In the genomic region with DNA sequence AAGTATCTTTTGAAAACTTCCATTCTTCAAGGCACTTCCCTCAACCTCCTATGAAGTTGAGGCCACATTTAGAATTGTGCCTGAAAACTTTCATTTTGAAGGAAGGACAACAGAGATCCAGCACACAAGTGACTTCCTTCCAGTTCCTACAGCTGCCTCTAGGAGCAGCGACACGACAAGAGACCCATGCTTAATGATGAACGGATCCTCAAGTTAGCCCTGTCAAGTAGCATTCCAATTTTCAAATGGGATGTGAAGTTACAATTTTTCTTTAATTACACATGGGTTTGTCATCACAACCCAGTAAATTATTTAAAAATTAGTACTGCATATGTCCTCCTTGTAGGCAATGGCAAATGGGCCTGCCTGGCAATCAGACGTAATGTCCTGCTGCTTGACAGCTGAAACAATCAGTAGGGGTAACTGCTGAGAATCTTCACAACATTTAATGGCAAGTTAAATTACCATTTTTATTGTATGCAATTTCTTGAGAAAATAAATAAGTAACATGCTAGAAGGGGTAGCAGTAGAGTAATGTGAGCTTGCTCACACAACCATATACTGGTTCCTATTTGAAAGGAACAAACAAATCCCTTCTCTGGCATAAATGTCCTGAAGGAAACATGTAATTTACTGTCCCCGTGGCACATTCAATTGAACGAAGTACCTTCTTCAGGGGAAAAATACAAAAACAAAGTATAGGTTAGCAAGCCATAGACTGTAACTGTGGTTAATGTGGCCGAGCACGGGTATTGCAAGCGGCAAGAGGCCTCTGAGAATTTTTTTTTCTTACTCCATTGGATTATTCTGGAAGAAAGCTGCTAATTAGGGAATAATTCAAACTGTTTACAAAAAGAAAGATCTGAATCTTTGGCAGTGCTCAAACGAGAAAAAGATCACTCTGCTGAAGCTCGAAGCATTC, we compare ENCODE assay signal across 9 cellular contexts.
A peak's percentile ranks its signal among the peaks of the same experiment; 100 is the strongest.
DNase-seq lines count a peak whose midpoint lies in the region; ATAC-seq, FAIRE-seq and TF ChIP-seq lines count a peak whose summit lies in the region.
"Had no signal": no experiment of that assay in that cellular context is flagged by ENCODE, and none has a peak within 500 bp of the region (broad histone marks: within the 10 kb centered on the region; RNA-seq: fewer than 3 reads in every experiment).

No MANE protein-coding gene starts in this region.

- peak overlapping the region; percentile 62; the same call in 1 of the 2 replicates for H3K27ac Mint-ChIP-seq in WTC11
- no peak overlapping the region for H3K27ac Mint-ChIP-seq in CD8-positive, alpha-beta memory T cell

- CTCF ChIA-PET in WTC11 (lab: Charles Lee): interaction anchor here (0.7 to 2.3 kb wide), 30 partner anchors 9 to 477 kb away, joined by 3 to 43 read pairs (median 4); no protein-coding TSS in a partner anchor
- CTCF ChIA-PET in CD8-positive, alpha-beta memory T cell (lab: Charles Lee): no interaction called here

- no peaks in the 10 kb centered on the region for H3K9me3 Mint-ChIP-seq in WTC11
- H3K9me3 Mint-ChIP-seq in CD8-positive, alpha-beta memory T cell: no peaks in the 10 kb centered on the region

- no peak for DNase-seq in D721Med (ENCODE audit: insufficient read length, low spot score)
- DNase-seq in HT1080 (ENCODE audit: low read depth): peak; percentile 22
- DNase-seq in WTC11 (ENCODE audit: low spot score): peak; percentile 25
- DNase-seq in lower lobe of right lung: no peak
- no peak for DNase-seq in CD8-positive, alpha-beta memory T cell
- DNase-seq in epidermal melanocyte (ENCODE audit: insufficient read length, low spot score): no peak

- no peaks in the 10 kb centered on the region for H3K4me1 ChIP-seq in lower lobe of right lung
- peaks cover 10% of the 10 kb centered on the region for H3K4me1 ChIP-seq in CD8-positive, alpha-beta memory T cell (ENCODE audit: insufficient read depth, low read length)

- no peaks in the 10 kb centered on the region for H3K9me3 ChIP-seq in lower lobe of right lung
- H3K9me3 ChIP-seq in CD8-positive, alpha-beta memory T cell (ENCODE audit: low read length): no peaks in the 10 kb centered on the region

- TF ChIP-seq CTCF in D721Med (IDR thresholded peaks at IDR 0.05; ENCODE audit: insufficient read depth, missing control alignments) (peak; percentile 22), WTC11 (IDR thresholded peaks at IDR 0.05) (0 out of 2 replicates have a peak, but pooled peaks have one; percentile 15), lower lobe of right lung (IDR thresholded peaks at IDR 0.05) (peak; percentile 13)

- peaks cover 9% of the 10 kb centered on the region for H3K36me3 ChIP-seq in lower lobe of right lung
- no peaks in the 10 kb centered on the region for H3K36me3 ChIP-seq in CD8-positive, alpha-beta memory T cell (ENCODE audit: insufficient read depth, low read length)

- H3K27me3 ChIP-seq in lower lobe of right lung (ENCODE audit: low read depth): no peaks in the 10 kb centered on the region
- H3K27me3 ChIP-seq in CD8-positive, alpha-beta memory T cell (ENCODE audit: insufficient read depth, low read length, poor library complexity, severe bottlenecking): no peaks in the 10 kb centered on the region

- intact Hi-C loops in lower lobe of right lung (cut with DNase I): no loop called here

- no peaks in the 10 kb centered on the region; the same call in 1 of the 2 replicates for H3K36me3 Mint-ChIP-seq in WTC11
- H3K36me3 Mint-ChIP-seq in CD8-positive, alpha-beta memory T cell: peaks cover 0 to 12% (median 0%) of the 10 kb centered on the region in 3 donors

- H3K4me1 Mint-ChIP-seq in WTC11: peaks cover 10% of the 10 kb centered on the region
- H3K4me1 Mint-ChIP-seq in CD8-positive, alpha-beta memory T cell: peaks cover 19 to 49% (median 44%) of the 10 kb centered on the region in 3 donors

- no peak for FAIRE-seq in D721Med (lab: Jason Lieb, UNC)

- H3K27ac ChIP-seq in lower lobe of right lung: no peak overlapping the region
- no peak overlapping the region for H3K27ac ChIP-seq in CD8-positive, alpha-beta memory T cell (ENCODE audit: low read depth, low read length)
- H3K27ac ChIP-seq: coronary artery had no signal

- H3K4me3 ChIP-seq in lower lobe of right lung: no peak overlapping the region
- no peak overlapping the region for H3K4me3 ChIP-seq in CD8-positive, alpha-beta memory T cell (ENCODE audit: low read length)
- H3K4me3 ChIP-seq: coronary artery had no signal

- no peak overlapping the region for H3K4me3 Mint-ChIP-seq in WTC11
- H3K4me3 Mint-ChIP-seq in CD8-positive, alpha-beta memory T cell: no peak overlapping the region

- peak; percentile 89 for ATAC-seq in WTC11
- ATAC-seq in lower lobe of right lung: no peak
- no peak for ATAC-seq in GM21360 (IDR thresholded peaks at IDR 0.05; ENCODE audit: unreplicated experiment)
- no peak for ATAC-seq in GM21447 (IDR thresholded peaks at IDR 0.05; ENCODE audit: unreplicated experiment)

- no peaks in the 10 kb centered on the region for H3K27me3 Mint-ChIP-seq in WTC11 (ENCODE audit: low read depth)
- no peaks in the 10 kb centered on the region for H3K27me3 Mint-ChIP-seq in CD8-positive, alpha-beta memory T cell

- POLR2A ChIA-PET in WTC11 (lab: Charles Lee): interaction anchor here (1.0 kb wide), 1 partner anchor 9 kb away, joined by 4 read pairs; no protein-coding TSS in a partner anchor
- POLR2A ChIA-PET in CD8-positive, alpha-beta memory T cell (lab: Charles Lee): no interaction called here

TF ChIP-seq in WTC11, 78 proteins besides CTCF, POLR2A, EP300 and RAD21:
- no peak for TF ChIP-seq IRF2 (CRISPR knock-in tag; IDR thresholded peaks at IDR 0.05; ENCODE audit: borderline replicate concordance, low read depth)
- TF ChIP-seq, protein P1, sequence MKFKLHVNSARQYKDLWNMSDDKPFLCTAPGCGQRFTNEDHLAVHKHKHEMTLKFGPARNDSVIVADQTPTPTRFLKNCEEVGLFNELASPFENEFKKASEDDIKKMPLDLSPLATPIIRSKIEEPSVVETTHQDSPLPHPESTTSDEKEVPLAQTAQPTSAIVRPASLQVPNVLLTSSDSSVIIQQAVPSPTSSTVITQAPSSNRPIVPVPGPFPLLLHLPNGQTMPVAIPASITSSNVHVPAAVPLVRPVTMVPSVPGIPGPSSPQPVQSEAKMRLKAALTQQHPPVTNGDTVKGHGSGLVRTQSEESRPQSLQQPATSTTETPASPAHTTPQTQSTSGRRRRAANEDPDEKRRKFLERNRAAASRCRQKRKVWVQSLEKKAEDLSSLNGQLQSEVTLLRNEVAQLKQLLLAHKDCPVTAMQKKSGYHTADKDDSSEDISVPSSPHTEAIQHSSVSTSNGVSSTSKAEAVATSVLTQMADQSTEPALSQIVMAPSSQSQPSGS (CRISPR knock-in tag; IDR thresholded peaks at IDR 0.05; ENCODE audit: borderline replicate concordance, low read depth): no peak
- TF ChIP-seq, protein P2, sequence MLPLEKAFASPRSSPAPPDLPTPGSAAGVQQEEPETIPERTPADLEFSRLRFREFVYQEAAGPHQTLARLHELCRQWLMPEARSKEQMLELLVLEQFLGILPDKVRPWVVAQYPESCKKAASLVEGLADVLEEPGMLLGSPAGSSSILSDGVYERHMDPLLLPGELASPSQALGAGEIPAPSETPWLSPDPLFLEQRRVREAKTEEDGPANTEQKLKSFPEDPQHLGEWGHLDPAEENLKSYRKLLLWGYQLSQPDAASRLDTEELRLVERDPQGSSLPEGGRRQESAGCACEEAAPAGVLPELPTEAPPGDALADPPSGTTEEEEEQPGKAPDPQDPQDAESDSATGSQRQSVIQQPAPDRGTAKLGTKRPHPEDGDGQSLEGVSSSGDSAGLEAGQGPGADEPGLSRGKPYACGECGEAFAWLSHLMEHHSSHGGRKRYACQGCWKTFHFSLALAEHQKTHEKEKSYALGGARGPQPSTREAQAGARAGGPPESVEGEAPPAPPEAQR (CRISPR knock-in tag; IDR thresholded peaks at IDR 0.05): no peak
- TF ChIP-seq, protein P3, sequence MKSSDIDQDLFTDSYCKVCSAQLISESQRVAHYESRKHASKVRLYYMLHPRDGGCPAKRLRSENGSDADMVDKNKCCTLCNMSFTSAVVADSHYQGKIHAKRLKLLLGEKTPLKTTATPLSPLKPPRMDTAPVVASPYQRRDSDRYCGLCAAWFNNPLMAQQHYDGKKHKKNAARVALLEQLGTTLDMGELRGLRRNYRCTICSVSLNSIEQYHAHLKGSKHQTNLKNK (CRISPR knock-in tag; IDR thresholded peaks at IDR 0.05): no peak
- no peak for TF ChIP-seq SP1 (CRISPR knock-in tag; conservative IDR thresholded peaks at IDR 0.05)

Comparison
In these comparisons a context has a peak if more than half of its experiments do, and no peak if none do; other contexts are left out.
1. DNase-seq: peak in HT1080 (single experiment) and WTC11 (single experiment); none in D721Med (single experiment), lower lobe of right lung (single experiment), CD8-positive, alpha-beta memory T cell (0 of 5) and epidermal melanocyte (single experiment).
2. Peak in every context shown above with its lines, with median percentiles within 50 percentile points of each other: CTCF ChIP-seq.